8 cellular contexts compared by ENCODE assay signal in the genomic region with DNA sequence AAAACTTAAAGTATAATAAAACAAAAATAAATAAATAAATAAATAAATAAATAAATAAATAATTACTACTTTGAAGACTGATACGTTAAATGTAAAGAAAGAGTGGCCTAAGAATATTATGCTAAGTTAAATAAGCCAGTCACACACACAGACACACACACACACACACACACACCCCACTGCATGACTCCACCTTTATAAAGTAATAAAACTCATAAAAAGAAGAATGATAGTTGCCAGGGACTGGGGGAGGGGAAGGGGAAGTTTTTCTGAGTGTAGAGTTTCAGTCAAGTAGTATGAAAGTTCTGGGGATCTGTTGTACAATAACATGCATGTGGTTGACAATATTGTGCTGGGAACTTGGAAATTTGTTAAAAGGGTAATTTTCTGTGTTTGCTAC.
"Had no signal": no experiment of that assay in that cellular context is flagged by ENCODE, and none has a peak within 500 bp of the region (broad histone marks: within the 10 kb centered on the region; RNA-seq: fewer than 3 reads in every experiment).

No MANE protein-coding gene starts in this region.

- H3K9ac ChIP-seq: GM23248 had no signal

- H3K4me1 Mint-ChIP-seq: GM23338, H9 had no signal

- H3K36me3 ChIP-seq: HAP-1 had no signal

- H3K4me3 Mint-ChIP-seq: GM23338, H9, HFFc6 had no signal

- DNase-seq: GM23248, GOT3, H9, HCEC 1CT, HFFc6 had no signal

- H3K27ac Mint-ChIP-seq: GM23338, H9, HFFc6 had no signal

- H3K9me3 Mint-ChIP-seq: HFFc6 had no signal

- H3K4me1 ChIP-seq: HAP-1 had no signal

- H3K27ac ChIP-seq: GM23248 had no signal

- H3K4me3 ChIP-seq: GM23248, GM23338, HAP-1 had no signal

- ATAC-seq: GM23338, HCT116 had no signal

- H3K9me3 ChIP-seq: HAP-1 had no signal
